13 cellular contexts compared by ENCODE assay signal in genomic region chr9:108743901-108744371, GRCh38.
A peak's percentile ranks its signal among the peaks of the same experiment; 100 is the strongest.
DNase-seq lines count a peak whose midpoint lies in the region; ATAC-seq and TF ChIP-seq lines count a peak whose summit lies in the region.
"Had no signal": no experiment of that assay in that cellular context is flagged by ENCODE, and none has a peak within 500 bp of the region (broad histone marks: within the 10 kb centered on the region; RNA-seq: fewer than 3 reads in every experiment).

No MANE protein-coding gene starts in this region.

- no peaks in the 10 kb centered on the region for H3K4me1 ChIP-seq in GM23338 (ENCODE audit: insufficient read depth)
- peaks cover 4% of the 10 kb centered on the region for H3K4me1 ChIP-seq in adipocyte (ENCODE audit: control insufficient read depth, insufficient read depth, low read length)
- no peaks in the 10 kb centered on the region for H3K4me1 ChIP-seq in SK-N-SH (ENCODE audit: control insufficient read depth in 1 of 2, insufficient read depth in 2 of 2, low read depth in 1 of 2, low read length in 1 of 2)
- no peaks in the 10 kb centered on the region for H3K4me1 ChIP-seq in CD8-positive, alpha-beta memory T cell (ENCODE audit: insufficient read depth, low read length)

- peaks cover 4% of the 10 kb centered on the region for H3K9me2 ChIP-seq in GM23338 (ENCODE audit: insufficient read depth)
- H3K9me2 ChIP-seq in SK-N-SH: no peaks in the 10 kb centered on the region

- H2AFZ ChIP-seq in GM23338 (peak overlapping the region; percentile 72), SK-N-SH (ENCODE audit: low read depth) (no peak overlapping the region)

- H3K9ac ChIP-seq in adipocyte (ENCODE audit: low read length) (no peak overlapping the region), SK-N-SH (no peak overlapping the region)

- H3K36me3 ChIP-seq in GM23338 (ENCODE audit: insufficient read depth) (no peaks in the 10 kb centered on the region), adipocyte (ENCODE audit: control insufficient read depth, insufficient read depth, low read length, severe bottlenecking) (no peaks in the 10 kb centered on the region), SK-N-SH (replicated peaks in 1 of 2; ENCODE audit: control insufficient read depth in 1 of 2, insufficient read depth in 2 of 2, low read length in 1 of 2) (no peaks in the 10 kb centered on the region)
- no peaks in the 10 kb centered on the region for H3K36me3 ChIP-seq in CD8-positive, alpha-beta memory T cell (ENCODE audit: insufficient read depth, low read length)

- no peaks in the 10 kb centered on the region for H3F3A ChIP-seq in GM23338 (replicated peaks; ENCODE audit: low read depth)
- H3F3A ChIP-seq in SK-N-SH (replicated peaks; ENCODE audit: insufficient read depth): no peaks in the 10 kb centered on the region

- TF ChIP-seq CTCF in GM23338 (conservative IDR thresholded peaks at IDR 0.05; ENCODE audit: low read depth in 2 of 2) (no peak), SK-N-SH (IDR thresholded peaks at IDR 0.05) (no peak)

- no peaks in the 10 kb centered on the region for H3K9me3 ChIP-seq in adipocyte (ENCODE audit: control insufficient read depth, low read length)
- H3K9me3 ChIP-seq in SK-N-SH: no peaks in the 10 kb centered on the region
- H3K9me3 ChIP-seq in CD8-positive, alpha-beta memory T cell (ENCODE audit: low read length): no peaks in the 10 kb centered on the region

- H3K4me2 ChIP-seq in GM23338 (no peak overlapping the region), SK-N-SH (no peak overlapping the region)

- H3K27ac ChIP-seq in GM23338 (ENCODE audit: low read depth): no peak overlapping the region
- no peak overlapping the region for H3K27ac ChIP-seq in SK-N-SH (ENCODE audit: low read depth in 2 of 2, low read length in 1 of 2)
- H3K27ac ChIP-seq in CD8-positive, alpha-beta memory T cell (ENCODE audit: low read depth, low read length): no peak overlapping the region

- in situ Hi-C loops in ACHN (cut with HindIII; ENCODE audit: low pct_ligation_motif_present, low pct_unique_long_range_greater_than_20kb, low sequenced_read_pairs): no loop called here

- H3K9me3 Mint-ChIP-seq in GM23338: no peaks in the 10 kb centered on the region
- H3K9me3 Mint-ChIP-seq in CD8-positive, alpha-beta memory T cell: peaks cover 0 to 3% (median 0%) of the 10 kb centered on the region in 5 donors
- no peaks in the 10 kb centered on the region for H3K9me3 Mint-ChIP-seq in activated T-helper 1 cell treated with anti-CD3 and anti-CD28 coated beads, Interleukin-12 subunit alpha, Interleukin-12 subunit beta, Interleukin-2, Interleukin-4 antibody, amounts not matched to agents 30 ng/mL and 10 ng/mL and 1 ng/mL, durations not matched to agents 14 hours and 24 hours and 36 hours
- H3K9me3 Mint-ChIP-seq: dendritic cell treated with granulocyte-macrophage colony-stimulating factor and Interleukin-4, amounts not matched to agents 40 ng/mL and 50 ng/mL, for 4 days; nephron had no signal

- no peak overlapping the region for H3K27ac Mint-ChIP-seq in GM23338
- H3K27ac Mint-ChIP-seq in CD8-positive, alpha-beta memory T cell: no peak overlapping the region
- no peak overlapping the region for H3K27ac Mint-ChIP-seq in activated T-helper 1 cell treated with anti-CD3 and anti-CD28 coated beads, Interleukin-12 subunit alpha, Interleukin-12 subunit beta, Interleukin-2, Interleukin-4 antibody, amounts not matched to agents 30 ng/mL and 10 ng/mL and 1 ng/mL, durations not matched to agents 14 hours and 24 hours and 36 hours
- H3K27ac Mint-ChIP-seq: CD4-positive, alpha-beta memory T cell; dendritic cell treated with granulocyte-macrophage colony-stimulating factor and Interleukin-4, amounts not matched to agents 40 ng/mL and 50 ng/mL, for 4 days had no signal

- H3K4me3 ChIP-seq in GM23338: no peak overlapping the region
- H3K4me3 ChIP-seq in adipocyte (ENCODE audit: low read length): no peak overlapping the region
- no peak overlapping the region for H3K4me3 ChIP-seq in SK-N-SH (ENCODE audit: low read depth in 2 of 2, low read length in 1 of 2)
- no peak overlapping the region for H3K4me3 ChIP-seq in CD8-positive, alpha-beta memory T cell (ENCODE audit: low read length)

- POLR2A ChIA-PET in SK-N-SH (lab: Yijun Ruan, JAX): no interaction called here
- POLR2A ChIA-PET in CD8-positive, alpha-beta memory T cell (lab: Charles Lee): no interaction called here

- TF ChIP-seq RAD21 in SK-N-SH (IDR thresholded peaks at IDR 0.05; ENCODE audit: low read length): no peak

- H3K79me2 ChIP-seq in GM23338 (replicated peaks; ENCODE audit: insufficient read depth) (no peaks in the 10 kb centered on the region), SK-N-SH (ENCODE audit: insufficient read depth) (no peaks in the 10 kb centered on the region)

- no peaks in the 10 kb centered on the region for H3K27me3 Mint-ChIP-seq in GM23338 (ENCODE audit: insufficient read depth, low read depth, poor library complexity)
- peaks cover 0 to 1% of the 10 kb centered on the region in 2 donors for H3K27me3 Mint-ChIP-seq in CD8-positive, alpha-beta memory T cell
- peaks cover 2% of the 10 kb centered on the region for H3K27me3 Mint-ChIP-seq in activated T-helper 1 cell treated with anti-CD3 and anti-CD28 coated beads, Interleukin-12 subunit alpha, Interleukin-12 subunit beta, Interleukin-2, Interleukin-4 antibody, amounts not matched to agents 30 ng/mL and 10 ng/mL and 1 ng/mL, durations not matched to agents 14 hours and 24 hours and 36 hours (ENCODE audit: insufficient read depth)
- H3K27me3 Mint-ChIP-seq: CD4-positive, alpha-beta memory T cell; dendritic cell treated with granulocyte-macrophage colony-stimulating factor and Interleukin-4, amounts not matched to agents 40 ng/mL and 50 ng/mL, for 4 days had no signal

- no peak overlapping the region for H3K4me3 Mint-ChIP-seq in GM23338
- no peak overlapping the region for H3K4me3 Mint-ChIP-seq in CD8-positive, alpha-beta memory T cell
- no peak overlapping the region for H3K4me3 Mint-ChIP-seq in activated T-helper 1 cell treated with anti-CD3 and anti-CD28 coated beads, Interleukin-12 subunit alpha, Interleukin-12 subunit beta, Interleukin-2, Interleukin-4 antibody, amounts not matched to agents 30 ng/mL and 10 ng/mL and 1 ng/mL, durations not matched to agents 14 hours and 24 hours and 36 hours
- H3K4me3 Mint-ChIP-seq: CD4-positive, alpha-beta memory T cell; dendritic cell treated with granulocyte-macrophage colony-stimulating factor and Interleukin-4, amounts not matched to agents 40 ng/mL and 50 ng/mL, for 4 days had no signal

- WGBS in SK-N-SH (ENCODE audit: low lambda C conversion rate): 0% methylated on average over 6 of the region's 6 CpGs

- no peaks in the 10 kb centered on the region for H3K36me3 Mint-ChIP-seq in GM23338 (ENCODE audit: low read depth)
- H3K36me3 Mint-ChIP-seq in CD8-positive, alpha-beta memory T cell: no peaks in the 10 kb centered on the region
- H3K36me3 Mint-ChIP-seq in activated T-helper 1 cell treated with anti-CD3 and anti-CD28 coated beads, Interleukin-12 subunit alpha, Interleukin-12 subunit beta, Interleukin-2, Interleukin-4 antibody, amounts not matched to agents 30 ng/mL and 10 ng/mL and 1 ng/mL, durations not matched to agents 14 hours and 24 hours and 36 hours (ENCODE audit: low read depth): no peaks in the 10 kb centered on the region
- H3K36me3 Mint-ChIP-seq: CD4-positive, alpha-beta memory T cell had no signal

- H3K27me3 ChIP-seq in GM23338 (ENCODE audit: insufficient read depth) (no peaks in the 10 kb centered on the region), adipocyte (replicated peaks; ENCODE audit: control insufficient read depth, insufficient read depth, low read length) (no peaks in the 10 kb centered on the region), SK-N-SH (ENCODE audit: insufficient read depth) (peaks cover 12% of the 10 kb centered on the region; the same call in 1 of the 2 replicates)
- H3K27me3 ChIP-seq in CD8-positive, alpha-beta memory T cell (ENCODE audit: insufficient read depth, low read length, poor library complexity, severe bottlenecking): no peaks in the 10 kb centered on the region

- CTCF ChIA-PET in SK-N-SH (lab: Yijun Ruan, JAX): interaction anchor here (0.6 kb wide), 1 partner anchor 17 kb away, joined by 3 read pairs; no protein-coding TSS in a partner anchor
- CTCF ChIA-PET in CD8-positive, alpha-beta memory T cell (lab: Charles Lee): no interaction called here

- H4K20me1 ChIP-seq in GM23338 (replicated peaks; ENCODE audit: insufficient read depth) (no peaks in the 10 kb centered on the region), SK-N-SH (ENCODE audit: insufficient read depth) (no peaks in the 10 kb centered on the region)

- 0 out of 3 replicates have a peak, but pooled peaks cover 2% of the 10 kb centered on the region for H3K4me1 Mint-ChIP-seq in GM23338
- no peaks in the 10 kb centered on the region for H3K4me1 Mint-ChIP-seq in CD8-positive, alpha-beta memory T cell
- no peaks in the 10 kb centered on the region for H3K4me1 Mint-ChIP-seq in activated T-helper 1 cell treated with anti-CD3 and anti-CD28 coated beads, Interleukin-12 subunit alpha, Interleukin-12 subunit beta, Interleukin-2, Interleukin-4 antibody, amounts not matched to agents 30 ng/mL and 10 ng/mL and 1 ng/mL, durations not matched to agents 14 hours and 24 hours and 36 hours (ENCODE audit: low read depth)
- H3K4me1 Mint-ChIP-seq: CD4-positive, alpha-beta memory T cell had no signal

- ATAC-seq in GM23338: peak; percentile 59
- ATAC-seq in GM21515 (IDR thresholded peaks at IDR 0.05; ENCODE audit: unreplicated experiment): no peak

- peak; percentile 88 for DNase-seq in ACHN
- peak; percentile 10 for DNase-seq in GM23338 (ENCODE audit: low spot score)
- DNase-seq in adipocyte (ENCODE audit: low read depth): peak; percentile 71
- DNase-seq in left kidney (ENCODE audit: low read depth, low spot score): peak; percentile 93
- DNase-seq in SK-N-SH: no peak
- no peak for DNase-seq in CD8-positive, alpha-beta memory T cell
- no peak for DNase-seq in activated T-helper 1 cell treated with anti-CD3 and anti-CD28 coated beads, Interleukin-12 subunit alpha, Interleukin-12 subunit beta, Interleukin-2, Interleukin-4 antibody, amounts not matched to agents 30 ng/mL and 10 ng/mL and 1 ng/mL, durations not matched to agents 14 hours and 24 hours and 36 hours (ENCODE audit: low spot score)
- DNase-seq: activated CD4-positive, alpha-beta T cell treated with anti-CD3 and anti-CD28 coated beads for 48 hours; CD4-positive, alpha-beta memory T cell; hippocampal formation had no signal

- no peak for TF ChIP-seq EP300 in SK-N-SH (IDR thresholded peaks at IDR 0.05; ENCODE audit: borderline replicate concordance in 1 of 2, low read depth in 1 of 2, low read length in 1 of 2)

- intact Hi-C loops in activated T-helper 1 cell treated with anti-CD3 and anti-CD28 coated beads, Interleukin-12 subunit alpha, Interleukin-12 subunit beta, Interleukin-2, Interleukin-4 antibody, amounts not matched to agents 30 ng/mL and 10 ng/mL and 1 ng/mL, durations not matched to agents 14 hours and 24 hours and 36 hours (cut with micrococcal nuclease): no loop called here

TF ChIP-seq in SK-N-SH, 30 proteins besides CTCF, POLR2A, EP300 and RAD21 (continues in another document):
- no peak for TF ChIP-seq MXI1 (IDR thresholded peaks at IDR 0.05; ENCODE audit: low read depth, low read length)
- no peak for TF ChIP-seq SMC3 (IDR thresholded peaks at IDR 0.05; ENCODE audit: low read depth, low read length)

Comparison
In these comparisons a context has a peak if more than half of its experiments do, and no peak if none do; other contexts are left out.
1. DNase-seq: peak in ACHN (single experiment), GM23338 (single experiment), adipocyte (single experiment) and left kidney (single experiment); none in SK-N-SH (single experiment), CD8-positive, alpha-beta memory T cell (0 of 5) and activated T-helper 1 cell treated with anti-CD3 and anti-CD28 coated beads, Interleukin-12 subunit alpha, Interleukin-12 subunit beta, Interleukin-2, Interleukin-4 antibody, amounts not matched to agents 30 ng/mL and 10 ng/mL and 1 ng/mL, durations not matched to agents 14 hours and 24 hours and 36 hours (single experiment).